In the genomic region with DNA sequence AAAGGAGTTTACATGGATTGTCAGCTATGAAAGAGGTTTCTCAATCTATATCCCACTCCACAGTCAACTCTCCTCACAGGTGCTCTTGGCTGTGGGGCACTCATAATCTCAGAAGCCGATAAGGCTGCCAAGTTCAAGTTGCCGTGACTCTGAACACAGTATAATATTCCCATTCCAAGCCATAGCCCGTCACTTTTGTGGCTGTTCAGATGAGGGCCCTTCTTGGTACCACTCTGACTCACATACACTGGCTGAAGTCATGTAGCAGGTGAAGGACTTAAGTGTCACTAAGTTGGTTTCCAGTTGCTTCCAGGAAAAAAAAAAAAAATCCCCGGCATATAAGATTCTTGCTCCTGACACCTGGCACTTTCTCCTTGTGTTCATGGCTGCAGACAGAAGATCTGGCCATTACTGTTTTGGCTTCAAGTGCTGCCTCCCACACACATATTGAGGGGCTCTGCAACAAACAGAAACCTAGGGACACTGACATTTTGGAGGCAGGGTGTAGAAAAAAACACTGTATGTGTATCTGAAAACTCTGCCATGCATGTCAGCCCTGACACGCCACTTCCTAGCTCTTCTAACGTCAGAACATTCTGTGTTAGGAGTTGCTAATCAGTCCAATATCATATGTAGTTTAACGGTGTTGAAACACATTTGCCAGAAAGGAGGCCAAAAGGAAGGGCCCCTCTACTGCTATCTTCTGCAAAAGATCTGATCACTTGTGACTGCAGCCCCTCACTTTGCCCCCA, we compare ENCODE assay signal across 11 cellular contexts.
DNase-seq lines count a peak whose midpoint lies in the region; ATAC-seq and TF ChIP-seq lines count a peak whose summit lies in the region.
"Had no signal": no experiment of that assay in that cellular context is flagged by ENCODE, and none has a peak within 500 bp of the region (broad histone marks: within the 10 kb centered on the region; RNA-seq: fewer than 3 reads in every experiment).

No MANE protein-coding gene starts in this region.

- H3K9me3 Mint-ChIP-seq in activated naive CD4-positive, alpha-beta T cell treated with anti-CD3 and anti-CD28 coated beads, Interleukin-2, amount 50 U/mL, for 24 hours: no peaks in the 10 kb centered on the region

- peak overlapping the region in 3 of 4 donors; percentile 18 to 76 (median 68) for H3K27ac ChIP-seq in esophagus squamous epithelium
- H3K27ac ChIP-seq in upper lobe of right lung: peak overlapping the region; percentile 15

- H3K4me1 Mint-ChIP-seq in activated naive CD4-positive, alpha-beta T cell treated with anti-CD3 and anti-CD28 coated beads, Interleukin-2, amount 50 U/mL, for 24 hours: peaks cover 43% of the 10 kb centered on the region

- peak overlapping the region; percentile 73 for H3K4me3 Mint-ChIP-seq in activated naive CD4-positive, alpha-beta T cell treated with anti-CD3 and anti-CD28 coated beads, Interleukin-2, amount 50 U/mL, for 24 hours

- H3K36me3 ChIP-seq in esophagus squamous epithelium (no peaks in the 10 kb centered on the region), upper lobe of right lung (no peaks in the 10 kb centered on the region)

- TF ChIP-seq CTCF in esophagus squamous epithelium (IDR thresholded peaks at IDR 0.05): no peak
- no peak for TF ChIP-seq CTCF in upper lobe of right lung (IDR thresholded peaks at IDR 0.05)

- no peaks in the 10 kb centered on the region for H3K27me3 Mint-ChIP-seq in activated naive CD4-positive, alpha-beta T cell treated with anti-CD3 and anti-CD28 coated beads, Interleukin-2, amount 50 U/mL, for 24 hours

- H3K27me3 ChIP-seq in esophagus squamous epithelium (no peaks in the 10 kb centered on the region), upper lobe of right lung (no peaks in the 10 kb centered on the region)

- intact Hi-C loops in esophagus squamous epithelium (cut with DNase I) (no loop called here), upper lobe of right lung (cut with DNase I) (no loop called here)

- H3K9me3 ChIP-seq in esophagus squamous epithelium (no peaks in the 10 kb centered on the region), upper lobe of right lung (no peaks in the 10 kb centered on the region)

- ATAC-seq in upper lobe of right lung: peak; percentile 89
- ATAC-seq in HG03354 (IDR thresholded peaks at IDR 0.05; ENCODE audit: poor library complexity, severe bottlenecking, unreplicated experiment): no peak
- ATAC-seq in HG03520 (IDR thresholded peaks at IDR 0.05; ENCODE audit: unreplicated experiment): no peak
- no peak for ATAC-seq in GM19467 (IDR thresholded peaks at IDR 0.05; ENCODE audit: unreplicated experiment)

- H3K36me3 Mint-ChIP-seq in activated naive CD4-positive, alpha-beta T cell treated with anti-CD3 and anti-CD28 coated beads, Interleukin-2, amount 50 U/mL, for 24 hours: no peaks in the 10 kb centered on the region

- no peak for DNase-seq in activated naive CD4-positive, alpha-beta T cell (lab: John Stamatoyannopoulos, UW)
- DNase-seq in NCI-H69 (lab: John Stamatoyannopoulos, UW): peak; percentile 7
- no peak for DNase-seq in esophagus squamous epithelium (lab: John Stamatoyannopoulos, UW)
- no peak for DNase-seq in upper lobe of right lung
- DNase-seq: GF-D8, NCI-H1930, OCI-M1 had no signal

- WGBS in esophagus squamous epithelium, 2 donors: 60 to 71% methylated on average over 6 to 7 of the region's 7 CpGs

- no peak for TF ChIP-seq POLR2A in esophagus squamous epithelium (IDR thresholded peaks at IDR 0.05)

- H3K27ac Mint-ChIP-seq in activated naive CD4-positive, alpha-beta T cell treated with anti-CD3 and anti-CD28 coated beads, Interleukin-2, amount 50 U/mL, for 24 hours: peak overlapping the region; percentile 81

- H3K4me1 ChIP-seq in esophagus squamous epithelium: peaks cover 12 to 63% (median 22%) of the 10 kb centered on the region in 3 donors
- no peaks in the 10 kb centered on the region for H3K4me1 ChIP-seq in upper lobe of right lung

- H3K4me3 ChIP-seq in esophagus squamous epithelium: no peak overlapping the region
- H3K4me3 ChIP-seq in upper lobe of right lung: no peak overlapping the region
